Comparison of ENCODE assay signal across 40 cellular contexts in genomic region chr1:237730826-237731350, GRCh38.
"Had no signal": no experiment of that assay in that cellular context is flagged by ENCODE, and none has a peak within 500 bp of the region (broad histone marks: within the 10 kb centered on the region; RNA-seq: fewer than 3 reads in every experiment).

No MANE protein-coding gene starts in this region.

- ATAC-seq: activated naive CD4-positive, alpha-beta T cell treated with anti-CD3 and anti-CD28 coated beads, Interleukin-2, amount 50 U/mL, for 72 hours; activated naive CD8-positive, alpha-beta T cell treated with anti-CD3 and anti-CD28 coated beads, Interleukin-2, amount 50 U/mL, for 24 hours; activated T-cell treated with anti-CD3 and anti-CD28 coated beads, Interleukin-2, amount 50 U/mL, for 4 hours; activated T-cell treated with anti-CD3 and anti-CD28 coated beads, Interleukin-2, amount 50 U/mL, for 72 hours; activated T-helper 17 cell treated with anti-CD3 and anti-CD28 coated beads, Interleukin-2, amount 50 U/mL, for 72 hours; body of pancreas had no signal

- H3K36me3 Mint-ChIP-seq: activated naive CD4-positive, alpha-beta T cell treated with anti-CD3 and anti-CD28 coated beads, Interleukin-2, amount 10 ng/mL, durations not matched to agents 7 days and 5 days; activated naive CD4-positive, alpha-beta T cell treated with anti-CD3 and anti-CD28 coated beads, Interleukin-2, amount 50 U/mL, for 24 hours; activated naive CD4-positive, alpha-beta T cell treated with anti-CD3 and anti-CD28 coated beads, Interleukin-2, amount 50 U/mL, for 72 hours; activated naive CD8-positive, alpha-beta T cell; activated naive CD8-positive, alpha-beta T cell treated with anti-CD3 and anti-CD28 coated beads for 36 hours; activated naive CD8-positive, alpha-beta T cell treated with anti-CD3 and anti-CD28 coated beads, Interleukin-2, amount 10 ng/mL, durations not matched to agents 7 days and 5 days; brain had no signal

- H3K27me3 Mint-ChIP-seq: activated naive CD4-positive, alpha-beta T cell treated with anti-CD3 and anti-CD28 coated beads, Interleukin-2, amount 10 ng/mL, durations not matched to agents 7 days and 5 days; activated naive CD4-positive, alpha-beta T cell treated with anti-CD3 and anti-CD28 coated beads, Interleukin-2, amount 50 U/mL, for 24 hours; activated naive CD8-positive, alpha-beta T cell; activated naive CD8-positive, alpha-beta T cell treated with anti-CD3 and anti-CD28 coated beads for 36 hours; activated naive CD8-positive, alpha-beta T cell treated with anti-CD3 and anti-CD28 coated beads, Interleukin-2, amount 10 ng/mL, durations not matched to agents 7 days and 5 days; activated naive CD8-positive, alpha-beta T cell treated with anti-CD3 and anti-CD28 coated beads, Interleukin-2, amount 50 U/mL, for 24 hours; activated T-cell treated with anti-CD3 and anti-CD28 coated beads, Interleukin-2, amount 50 U/mL, for 24 hours; activated T-helper 17 cell treated with anti-CD3 and anti-CD28 coated beads, Interleukin-2, amount 50 U/mL, for 72 hours; brain; central memory CD8-positive, alpha-beta T cell had no signal

- FAIRE-seq: astrocyte, bronchial epithelial cell had no signal

- DNase-seq: activated effector memory CD4-positive, alpha-beta T cell treated with anti-CD3 and anti-CD28 coated beads, Interleukin-2, amount 50 U/mL, for 16 hours; activated effector memory CD4-positive, alpha-beta T cell treated with Interleukin-2 at 50 U/mL for 16 hours; activated gamma-delta T cell; activated gamma-delta T cell treated with Interleukin-2 at 50 U/mL for 16 hours; activated naive CD4-positive, alpha-beta T cell; activated naive CD4-positive, alpha-beta T cell treated with anti-CD3 and anti-CD28 coated beads for 36 hours; activated naive CD4-positive, alpha-beta T cell treated with anti-CD3 and anti-CD28 coated beads, Interleukin-2, amount 10 ng/mL, durations not matched to agents 7 days and 5 days; activated naive CD4-positive, alpha-beta T cell treated with anti-CD3 and anti-CD28 coated beads, Interleukin-2, amount 50 U/mL, for 16 hours; activated naive CD4-positive, alpha-beta T cell treated with Interleukin-2 at 50 U/mL for 16 hours; activated naive CD8-positive, alpha-beta T cell treated with anti-CD3 and anti-CD28 coated beads for 36 hours; activated naive CD8-positive, alpha-beta T cell treated with anti-CD3 and anti-CD28 coated beads, Interleukin-2, amount 10 ng/mL, durations not matched to agents 7 days and 5 days; activated naive CD8-positive, alpha-beta T cell treated with anti-CD3 and anti-CD28 coated beads, Interleukin-2, amount 50 U/mL, for 24 hours; activated T-cell treated with anti-CD3 and anti-CD28 coated beads, Interleukin-2, amount 50 U/mL, for 1 hour; activated T-cell treated with anti-CD3 and anti-CD28 coated beads, Interleukin-2, amount 50 U/mL, for 24 hours; activated T-cell treated with anti-CD3 and anti-CD28 coated beads, Interleukin-2, amount 50 U/mL, for 4 hours; activated T-cell treated with anti-CD3 and anti-CD28 coated beads, Interleukin-2, amount 50 U/mL, for 48 hours; activated T-cell treated with anti-CD3 and anti-CD28 coated beads, Interleukin-2, amount 50 U/mL, for 72 hours; adrenal gland; amniotic stem cell; amygdala; anterior cingulate cortex; aorta; body of pancreas; brain microvascular endothelial cell; caudate nucleus; central memory CD4-positive, alpha-beta T cell; cerebellar nuclear complex had no signal

- H3K4me3 ChIP-seq: adrenal gland, ascending aorta, body of pancreas, breast epithelium, cardiac muscle cell had no signal

- H3K27me3 ChIP-seq: adrenal gland, ascending aorta, body of pancreas, brain microvascular endothelial cell, breast epithelium, cardiac muscle cell had no signal

- H3K27ac Mint-ChIP-seq: activated naive CD4-positive, alpha-beta T cell treated with anti-CD3 and anti-CD28 coated beads for 36 hours; activated naive CD4-positive, alpha-beta T cell treated with anti-CD3 and anti-CD28 coated beads, Interleukin-2, amount 10 ng/mL, durations not matched to agents 7 days and 5 days; activated naive CD4-positive, alpha-beta T cell treated with anti-CD3 and anti-CD28 coated beads, Interleukin-2, amount 50 U/mL, for 24 hours; activated naive CD4-positive, alpha-beta T cell treated with anti-CD3 and anti-CD28 coated beads, Interleukin-2, amount 50 U/mL, for 72 hours; activated naive CD8-positive, alpha-beta T cell; activated naive CD8-positive, alpha-beta T cell treated with anti-CD3 and anti-CD28 coated beads for 36 hours; activated naive CD8-positive, alpha-beta T cell treated with anti-CD3 and anti-CD28 coated beads, Interleukin-2, amount 10 ng/mL, durations not matched to agents 7 days and 5 days; activated naive CD8-positive, alpha-beta T cell treated with anti-CD3 and anti-CD28 coated beads, Interleukin-2, amount 50 U/mL, for 24 hours; activated T-cell treated with anti-CD3 and anti-CD28 coated beads, Interleukin-2, amount 50 U/mL, for 24 hours; activated T-cell treated with anti-CD3 and anti-CD28 coated beads, Interleukin-2, amount 50 U/mL, for 72 hours; activated T-helper 1 cell treated with anti-CD3 and anti-CD28 coated beads, Interleukin-12 subunit alpha, Interleukin-12 subunit beta, Interleukin-2, Interleukin-4 antibody, amounts not matched to agents 30 ng/mL and 10 ng/mL and 1 ng/mL, durations not matched to agents 14 hours and 24 hours and 36 hours; activated T-helper 17 cell treated with anti-CD3 and anti-CD28 coated beads, Interleukin-2, amount 50 U/mL, for 72 hours; activated T-helper 2 cell treated with anti-CD3 and anti-CD28 coated beads, Interferon-gamma antibody, Interleukin-2, Interleukin-4, amounts not matched to agents 10 μg/mL and 5 μg/mL and 100 μg/mL, durations not matched to agents 14 hours and 24 hours and 36 hours; brain had no signal

- H3K9me3 ChIP-seq: adrenal gland, ascending aorta, body of pancreas, breast epithelium had no signal

- H3K4me1 Mint-ChIP-seq: activated naive CD4-positive, alpha-beta T cell treated with anti-CD3 and anti-CD28 coated beads, Interleukin-2, amount 10 ng/mL, durations not matched to agents 7 days and 5 days; activated naive CD4-positive, alpha-beta T cell treated with anti-CD3 and anti-CD28 coated beads, Interleukin-2, amount 50 U/mL, for 24 hours; activated naive CD8-positive, alpha-beta T cell treated with anti-CD3 and anti-CD28 coated beads for 36 hours; activated naive CD8-positive, alpha-beta T cell treated with anti-CD3 and anti-CD28 coated beads, Interleukin-2, amount 10 ng/mL, durations not matched to agents 7 days and 5 days; activated naive CD8-positive, alpha-beta T cell treated with anti-CD3 and anti-CD28 coated beads, Interleukin-2, amount 50 U/mL, for 24 hours; activated T-helper 17 cell treated with anti-CD3 and anti-CD28 coated beads, Interleukin-2, amount 50 U/mL, for 72 hours; brain; central memory CD8-positive, alpha-beta T cell had no signal

- H3K27ac ChIP-seq: adrenal gland, ascending aorta, body of pancreas, brain microvascular endothelial cell, breast epithelium, cardiac muscle cell had no signal

- H3K4me1 ChIP-seq: adrenal gland, ascending aorta, body of pancreas, breast epithelium had no signal

- H3K9me3 Mint-ChIP-seq: activated naive CD4-positive, alpha-beta T cell treated with anti-CD3 and anti-CD28 coated beads, Interleukin-2, amount 50 U/mL, for 24 hours; activated naive CD8-positive, alpha-beta T cell treated with anti-CD3 and anti-CD28 coated beads for 36 hours; activated naive CD8-positive, alpha-beta T cell treated with anti-CD3 and anti-CD28 coated beads, Interleukin-2, amount 50 U/mL, for 24 hours; activated T-cell treated with anti-CD3 and anti-CD28 coated beads, Interleukin-2, amount 50 U/mL, for 24 hours; activated T-cell treated with anti-CD3 and anti-CD28 coated beads, Interleukin-2, amount 50 U/mL, for 4 hours; activated T-helper 1 cell treated with anti-CD3 and anti-CD28 coated beads, Interleukin-12 subunit alpha, Interleukin-12 subunit beta, Interleukin-2, Interleukin-4 antibody, amounts not matched to agents 30 ng/mL and 10 ng/mL and 1 ng/mL, durations not matched to agents 14 hours and 24 hours and 36 hours; brain; central memory CD8-positive, alpha-beta T cell had no signal

- H3K36me3 ChIP-seq: adrenal gland, brain microvascular endothelial cell, breast epithelium had no signal

- H3K4me3 Mint-ChIP-seq: activated naive CD4-positive, alpha-beta T cell treated with anti-CD3 and anti-CD28 coated beads for 36 hours; activated naive CD4-positive, alpha-beta T cell treated with anti-CD3 and anti-CD28 coated beads, Interleukin-2, amount 10 ng/mL, durations not matched to agents 7 days and 5 days; activated naive CD4-positive, alpha-beta T cell treated with anti-CD3 and anti-CD28 coated beads, Interleukin-2, amount 50 U/mL, for 24 hours; activated naive CD8-positive, alpha-beta T cell; activated naive CD8-positive, alpha-beta T cell treated with anti-CD3 and anti-CD28 coated beads for 36 hours; activated naive CD8-positive, alpha-beta T cell treated with anti-CD3 and anti-CD28 coated beads, Interleukin-2, amount 10 ng/mL, durations not matched to agents 7 days and 5 days; activated naive CD8-positive, alpha-beta T cell treated with anti-CD3 and anti-CD28 coated beads, Interleukin-2, amount 50 U/mL, for 24 hours; activated T-cell treated with anti-CD3 and anti-CD28 coated beads, Interleukin-2, amount 50 U/mL, for 24 hours; activated T-cell treated with anti-CD3 and anti-CD28 coated beads, Interleukin-2, amount 50 U/mL, for 4 hours; activated T-cell treated with anti-CD3 and anti-CD28 coated beads, Interleukin-2, amount 50 U/mL, for 72 hours; activated T-helper 1 cell treated with anti-CD3 and anti-CD28 coated beads, Interleukin-12 subunit alpha, Interleukin-12 subunit beta, Interleukin-2, Interleukin-4 antibody, amounts not matched to agents 30 ng/mL and 10 ng/mL and 1 ng/mL, durations not matched to agents 14 hours and 24 hours and 36 hours; activated T-helper 17 cell treated with anti-CD3 and anti-CD28 coated beads, Interleukin-2, amount 50 U/mL, for 72 hours; brain; central memory CD8-positive, alpha-beta T cell had no signal
